Comparison of ENCODE assay signal across 23 cellular contexts in genomic region chr1:223068913-223069312, GRCh38.
DNase-seq lines count a peak whose midpoint lies in the region; FAIRE-seq and TF ChIP-seq lines count a peak whose summit lies in the region.
"Had no signal": no experiment of that assay in that cellular context is flagged by ENCODE, and none has a peak within 500 bp of the region (broad histone marks: within the 10 kb centered on the region; RNA-seq: fewer than 3 reads in every experiment).

No MANE protein-coding gene starts in this region.

- H3K4me1 ChIP-seq in sigmoid colon, result peaks cover 0 to under 1% (median 0%) of the 10 kb centered on the region in 4 donors
- H3K4me1 ChIP-seq: A549, Caco-2 had no signal

- FAIRE-seq in urothelium cell line (lab: Jason Lieb, UNC), result no peak
- FAIRE-seq: A549, GM12878 had no signal

- no peak for TF ChIP-seq CTCF in sigmoid colon (IDR thresholded peaks at IDR 0.05)

- H3K4me3 ChIP-seq in sigmoid colon, result no peak overlapping the region
- H3K4me3 ChIP-seq: A549, GM12878, GM23248 had no signal

- no peaks in the 10 kb centered on the region for H3K36me3 ChIP-seq in sigmoid colon

- H3K27ac ChIP-seq in caudate nucleus (ENCODE audit: low read depth, low read length) (peak overlapping the region; percentile 11), sigmoid colon (no peak overlapping the region)
- H3K27ac ChIP-seq: A549, GM23248 had no signal

- intact Hi-C loops in sigmoid colon (cut with DNase I), result no loop called here

- H3K9me3 ChIP-seq in sigmoid colon, result no peaks in the 10 kb centered on the region
- H3K9me3 ChIP-seq: A549, Caco-2 had no signal

- TF ChIP-seq EP300 in sigmoid colon (IDR thresholded peaks at IDR 0.05), result no peak

- peak; percentile 26 for DNase-seq in COLO829 (ENCODE audit: low spot score)
- peak in 1 of 61 donors; percentile 16 for DNase-seq in caudate nucleus (lab: John Stamatoyannopoulos, UW)
- DNase-seq in medulla oblongata (ENCODE audit: extremely low spot score), result peak; percentile 34
- peak; percentile 33 for DNase-seq in superior temporal gyrus (ENCODE audit: extremely low spot score)
- DNase-seq in effector CD8-positive, alpha-beta T cell (lab: John Stamatoyannopoulos, UW), result no peak
- DNase-seq in sigmoid colon, result no peak
- DNase-seq in NCI-H69 (lab: John Stamatoyannopoulos, UW), result no peak
- no peak for DNase-seq in urothelium cell line (ENCODE audit: low spot score)
- DNase-seq: 8988T; ACHN; AML-193; C1 segment of cervical spinal cord; Caco-2; CD4-positive, alpha-beta memory T cell; DMS 273 treated with DMSO at 0.1 percent for 48 hours; DMS79; EL; GDM1; GM23248; H9; HFFc6 had no signal

- WGBS in sigmoid colon, 2 donors, result 92 to 95% methylated on average over 4 of the region's 4 CpGs

- TF ChIP-seq POLR2A in sigmoid colon (IDR thresholded peaks at IDR 0.05), result no peak

- no peaks in the 10 kb centered on the region for H3K27me3 ChIP-seq in sigmoid colon

Comparison
In these comparisons a context has a peak if more than half of its experiments do, and no peak if none do; other contexts are left out.
1. DNase-seq: peak in COLO829 (single experiment), medulla oblongata (single experiment) and superior temporal gyrus (single experiment); none in effector CD8-positive, alpha-beta T cell (single experiment), sigmoid colon (single experiment), NCI-H69 (single experiment) and urothelium cell line (single experiment).